ENCODE assay signal across 24 cellular contexts in the genomic region with DNA sequence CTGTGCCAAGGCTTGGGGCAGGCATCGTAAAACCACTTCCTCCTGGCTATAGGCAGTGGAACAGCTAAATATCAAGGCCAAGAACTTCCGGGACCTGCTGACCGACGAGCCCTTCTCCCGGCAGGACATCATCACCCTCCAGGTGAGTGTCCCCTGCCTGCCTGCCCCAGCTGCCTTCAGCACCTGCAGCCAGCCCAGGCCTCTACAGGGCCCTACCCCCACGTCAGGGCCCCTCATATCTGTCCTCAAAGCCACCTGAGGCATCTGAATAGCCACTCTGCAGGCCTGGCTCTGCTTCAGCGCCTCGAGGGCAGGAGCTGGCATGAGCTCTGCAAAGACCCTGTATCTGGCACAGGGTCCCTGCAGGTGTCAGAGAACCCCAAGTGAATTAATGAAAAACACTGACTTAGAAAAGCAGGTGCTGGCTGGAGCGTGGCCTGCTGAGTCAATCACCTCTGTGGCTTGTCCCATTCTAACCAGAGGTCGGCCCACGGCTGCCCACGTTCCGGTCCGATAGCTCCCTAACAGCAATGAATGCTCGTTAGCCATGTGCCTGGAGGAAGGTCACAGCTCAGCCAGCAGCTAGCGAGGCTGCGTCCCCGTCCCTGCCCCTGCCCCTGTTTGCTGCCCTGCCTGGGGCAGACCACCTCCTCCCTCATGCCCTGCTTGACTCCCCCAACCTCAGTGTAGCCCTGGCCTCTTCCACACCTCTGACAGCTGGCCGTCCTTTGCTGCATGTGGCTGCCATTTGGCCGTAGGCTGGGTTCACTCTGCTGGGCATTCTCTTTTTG. TPM values are rescaled to one million over a fixed set of nuclear protein-coding genes. Genes with fewer than 3 reads are reported as not detected.
DNase-seq lines count a peak whose midpoint lies in the region; ATAC-seq, FAIRE-seq and TF ChIP-seq lines count a peak whose summit lies in the region.
"Had no signal": no experiment of that assay in that cellular context is flagged by ENCODE, and none has a peak within 500 bp of the region (broad histone marks: within the 10 kb centered on the region; RNA-seq: fewer than 3 reads in every experiment).

No MANE protein-coding gene starts in this region.

- H4K20me1 ChIP-seq in BLaER1 treated with 17β-estradiol and CSF1 and Interleukin-3, amounts not matched to agents 10 nM and 100 nM = peaks cover 0 to 77% (median 20%) of the 10 kb centered on the region in 11 experiments; a peak in 15 of 22 replicates
- H4K20me1 ChIP-seq in HepG2 (ENCODE audit: insufficient read depth, low read length) = no peaks in the 10 kb centered on the region

- in situ Hi-C loops in HepG2 (cut with HindIII; ENCODE audit: extremely low pct_ligation_motif_present, low pct_unique_long_range_greater_than_20kb) = no loop called here

- peaks cover 16 to 47% (median 39%) of the 10 kb centered on the region in 10 experiments for H3K4me1 ChIP-seq in BLaER1 treated with 17β-estradiol and CSF1 and Interleukin-3, amounts not matched to agents 10 nM and 100 nM
- peaks cover 12% of the 10 kb centered on the region for H3K4me1 ChIP-seq in HepG2 (ENCODE audit: insufficient read depth, low read length)
- H3K4me1 ChIP-seq: ascending aorta, sigmoid colon, tibial artery had no signal

- no peak overlapping the region for H3K27ac Mint-ChIP-seq in chondrocyte (ENCODE audit: unreplicated experiment)
- H3K27ac Mint-ChIP-seq: activated naive CD4-positive, alpha-beta T cell treated with anti-CD3 and anti-CD28 coated beads for 36 hours; HFFc6; IgD-negative memory B cell had no signal

- no peaks in the 10 kb centered on the region for H3K4me1 Mint-ChIP-seq in chondrocyte (ENCODE audit: low read depth)
- H3K4me1 Mint-ChIP-seq: IgD-negative memory B cell had no signal

- peaks cover 4% of the 10 kb centered on the region for H3K36me3 Mint-ChIP-seq in chondrocyte (ENCODE audit: low read depth)
- H3K36me3 Mint-ChIP-seq: IgD-negative memory B cell had no signal

- H3K4me2 ChIP-seq in BLaER1 treated with 17β-estradiol and CSF1 and Interleukin-3, amounts not matched to agents 10 nM and 100 nM = peak overlapping the region; percentile 13 to 73 (median 54); a peak in 21 of 22 replicates
- no peak overlapping the region for H3K4me2 ChIP-seq in HepG2 (ENCODE audit: low read depth, low read length)

- TF ChIP-seq CTCF in VCaP (conservative IDR thresholded peaks at IDR 0.05) (no peak), HepG2 (CRISPR knock-in tag; IDR thresholded peaks at IDR 0.05) (no peak), chondrocyte (IDR thresholded peaks at IDR 0.05) (no peak)

- no peaks in the 10 kb centered on the region for H3K9me3 Mint-ChIP-seq in chondrocyte (ENCODE audit: low read depth)
- H3K9me3 Mint-ChIP-seq: activated naive CD4-positive, alpha-beta T cell treated with anti-CD3 and anti-CD28 coated beads for 36 hours; HFFc6; IgD-negative memory B cell; naive thymus-derived CD4-positive, alpha-beta T cell had no signal

- no peak for TF ChIP-seq POLR2A in HepG2 (IDR thresholded peaks at IDR 0.05; ENCODE audit: insufficient read depth in 1 of 2, low read depth in 2 of 2, low read length in 2 of 2)

- ATAC-seq in HepG2 = no peak
- ATAC-seq: naive thymus-derived CD4-positive, alpha-beta T cell had no signal

- no peak for TF ChIP-seq RAD21 in HepG2 (CRISPR knock-in tag; IDR thresholded peaks at IDR 0.05)

- no peak for FAIRE-seq in HepG2 (lab: Jason Lieb, UNC)
- FAIRE-seq: frontal cortex, keratinocyte had no signal

- H3K27ac ChIP-seq in BLaER1 treated with 17β-estradiol and CSF1 and Interleukin-3, amounts not matched to agents 10 nM and 100 nM = 0 out of 22 replicates have a peak overlapping the region, but pooled peaks of 2 of the 11 experiments have one; percentile 10 to 12
- peak overlapping the region; percentile 42; the same call in 1 of the 2 replicates for H3K27ac ChIP-seq in VCaP
- H3K27ac ChIP-seq in HepG2 (ENCODE audit: extremely low read length, insufficient read depth, low read length) = no peak overlapping the region
- H3K27ac ChIP-seq: ascending aorta, sigmoid colon, tibial artery had no signal

- TF ChIP-seq EP300 in HepG2 (IDR thresholded peaks at IDR 0.05; ENCODE audit: low read depth in 2 of 2, low read length in 2 of 2) = no peak
- TF ChIP-seq EP300 in HepG2 (CRISPR knock-in tag; IDR thresholded peaks at IDR 0.05; ENCODE audit: borderline replicate concordance) = no peak

- no peaks in the 10 kb centered on the region for H3K79me2 ChIP-seq in HepG2 (ENCODE audit: insufficient read depth, low read length)

- DNase-seq in kidney tubule cell (ENCODE audit: low spot score) (peak; percentile 62), HepG2 (ENCODE audit: low spot score) (no peak), cerebellum (ENCODE audit: low spot score) (no peak), chondrocyte (ENCODE audit: low spot score) (no peak)
- DNase-seq: activated naive CD4-positive, alpha-beta T cell treated with anti-CD3 and anti-CD28 coated beads for 36 hours; cerebellar nuclear complex; effector CD8-positive, alpha-beta T cell; HFFc6; mesendoderm; naive thymus-derived CD4-positive, alpha-beta T cell; NCI-H146; NCI-H526 treated with DMSO at 0.1 percent for 48 hours; sigmoid colon; stimulated activated naive CD4-positive, alpha-beta T cell; T-helper 9 cell; tibial artery had no signal

- H3K4me3 Mint-ChIP-seq in chondrocyte (ENCODE audit: unreplicated experiment) = no peak overlapping the region
- H3K4me3 Mint-ChIP-seq: activated naive CD4-positive, alpha-beta T cell treated with anti-CD3 and anti-CD28 coated beads for 36 hours; HFFc6; IgD-negative memory B cell; naive thymus-derived CD4-positive, alpha-beta T cell had no signal

- no peaks in the 10 kb centered on the region for H3K27me3 Mint-ChIP-seq in chondrocyte (ENCODE audit: low read depth)
- H3K27me3 Mint-ChIP-seq: IgD-negative memory B cell; naive thymus-derived CD4-positive, alpha-beta T cell had no signal

- intact Hi-C loops in HepG2 (cut with micrococcal nuclease; ENCODE audit: unreplicated experiment) = no loop called here

- H3K9me3 ChIP-seq in BLaER1 treated with 17β-estradiol and CSF1 and Interleukin-3, amounts not matched to agents 10 nM and 100 nM (replicated peaks in 1 of 11) = peaks cover 0 to 3% (median 0%) of the 10 kb centered on the region in 11 experiments; a peak in 1 of 22 replicates
- no peaks in the 10 kb centered on the region for H3K9me3 ChIP-seq in HepG2 (ENCODE audit: low read length)
- H3K9me3 ChIP-seq: ascending aorta, sigmoid colon, tibial artery had no signal

- H3K9ac ChIP-seq in BLaER1 treated with 17β-estradiol and CSF1 and Interleukin-3, amounts not matched to agents 10 nM and 100 nM = peak overlapping the region in 5 of 11 experiments; percentile 2 to 27 (median 14); a peak in 4 of 22 replicates
- H3K9ac ChIP-seq in HepG2 (ENCODE audit: insufficient read depth, low read depth, low read length) = no peak overlapping the region

- CTCF ChIA-PET in HepG2 (lab: Yijun Ruan, JAX; ENCODE audit: low intra/inter-chr PET ratio, low total read pairs) = no interaction called here

- H3K36me3 ChIP-seq in BLaER1 treated with 17β-estradiol and CSF1 and Interleukin-3, amounts not matched to agents 10 nM and 100 nM = peaks cover 64 to 97% (median 75%) of the 10 kb centered on the region in 11 experiments
- peaks cover 24 to 63% of the 10 kb centered on the region in 2 experiments; a peak in 4 of 5 replicates for H3K36me3 ChIP-seq in HepG2 (replicated peaks in 1 of 2; ENCODE audit: control insufficient read depth in 1 of 2, insufficient read depth in 2 of 2, low read length in 2 of 2)

- no peak overlapping the region for H2AFZ ChIP-seq in HepG2 (ENCODE audit: low read length)

- no TSS peak for BruUV-seq in HepG2 (replicated peaks; lab: Mats Ljungman, UMichigan)

- H3K27me3 ChIP-seq in BLaER1 treated with 17β-estradiol and CSF1 and Interleukin-3, amounts not matched to agents 10 nM and 100 nM = no peaks in the 10 kb centered on the region
- no peaks in the 10 kb centered on the region; a peak in 1 of 5 replicates for H3K27me3 ChIP-seq in HepG2 (ENCODE audit: control insufficient read depth in 1 of 2, insufficient read depth in 2 of 2, low read length in 2 of 2)
- H3K27me3 ChIP-seq: ascending aorta, sigmoid colon, tibial artery had no signal

- no peak overlapping the region for H3K4me3 ChIP-seq in BLaER1 treated with 17β-estradiol and CSF1 and Interleukin-3, amounts not matched to agents 10 nM and 100 nM
- no peak overlapping the region for H3K4me3 ChIP-seq in HepG2 (replicated peaks in 1 of 3; ENCODE audit: insufficient read depth in 1 of 3, low read depth in 2 of 3, low read length in 3 of 3)
- H3K4me3 ChIP-seq: ascending aorta, sigmoid colon, tibial artery had no signal

- WGBS in HepG2 (ENCODE audit: low lambda C conversion rate) = 100% methylated on average over 11 of the region's 20 CpGs

- POLR2A ChIA-PET in HepG2 (lab: Yijun Ruan, JAX) = no interaction called here

RNA-seq across cellular contexts. Expression of gene PPIL2, which starts 16.8 kb away (rescaled TPM):
- 31.6 and 31.9 TPM in 2 replicates for total RNA-seq in HepG2 (2016; rRNA removed; fragmentation: Illumina TruSeq; extraction: Trizol)
- total RNA-seq in HepG2 (2016; cell fraction: cytosol; rRNA removed; fragmentation: Illumina TruSeq; extraction: Trizol; ENCODE audit: low read depth) = 9.2 and 10.5 TPM in 2 replicates
- 23.6 and 33.0 TPM in 2 replicates for total RNA-seq in HepG2 (2016; cell fraction: insoluble cytoplasmic fraction; rRNA removed; fragmentation: Illumina TruSeq; extraction: Trizol)
- total RNA-seq in HepG2 (2016; cell fraction: membrane; rRNA removed; fragmentation: Illumina TruSeq; extraction: Trizol) = 9.1 and 9.4 TPM in 2 replicates
- 42.7 and 45.7 TPM in 2 replicates for total RNA-seq in HepG2 (2016; cell fraction: nucleus; rRNA removed; fragmentation: Illumina TruSeq; extraction: Trizol)
- 56.1 and 59.4 TPM in 2 replicates for polyA plus RNA-seq in HepG2 (2011; rRNA removed)
- 22.8 and 28.5 TPM in 2 replicates for polyA plus RNA-seq in HepG2 (2011; cell fraction: cytosol; rRNA removed)
- 197 and 240 TPM in 2 replicates for polyA plus RNA-seq in HepG2 (2011; cell fraction: nucleus; rRNA removed)
- polyA plus RNA-seq in HepG2 (2012) = 26.0 and 29.4 TPM in 2 replicates
- 2.5 and 3.3 TPM in 2 replicates for polyA plus RNA-seq in HepG2 (2016; cell fraction: cytosol; fragmentation: Illumina TruSeq; extraction: Trizol; ENCODE audit: low read depth)
- 30.7 and 39.2 TPM in 2 replicates for polyA plus RNA-seq in HepG2 (2016; cell fraction: insoluble cytoplasmic fraction; fragmentation: Illumina TruSeq; extraction: Trizol; ENCODE audit: low read depth)
- polyA plus RNA-seq in HepG2 (2016; cell fraction: membrane; fragmentation: Illumina TruSeq; extraction: Trizol; ENCODE audit: low read depth) = 6.2 and 7.6 TPM in 2 replicates
- 66.3 and 80.1 TPM in 2 replicates for polyA plus RNA-seq in HepG2 (2016; cell fraction: nucleus; fragmentation: Illumina TruSeq; extraction: Trizol; ENCODE audit: insufficient read depth, low read depth)
- 22.5 and 39.0 TPM in 2 replicates for polyA minus RNA-seq in HepG2 (2011; rRNA and poly(A)+ RNA removed; ENCODE audit: low replicate concordance)
- polyA minus RNA-seq in HepG2 (2011; cell fraction: cytosol; rRNA and poly(A)+ RNA removed) = 15.4 and 16.6 TPM in 2 replicates
- 108 and 114 TPM in 2 replicates for polyA minus RNA-seq in HepG2 (2011; cell fraction: nucleus; rRNA and poly(A)+ RNA removed)
- total RNA-seq in cerebellum = 32.3 TPM
- 36.0 to 46.6 TPM (median 36.8 TPM) in 3 replicates for total RNA-seq in chondrocyte

RNA-seq across cellular contexts. Expression of gene SDF2L1, which starts 40.5 kb away (rescaled TPM):
- 39.7 and 57.4 TPM in 2 replicates for total RNA-seq in HepG2 (2016; rRNA removed; fragmentation: Illumina TruSeq; extraction: Trizol)
- 33.2 and 40.3 TPM in 2 replicates for total RNA-seq in HepG2 (2016; cell fraction: cytosol; rRNA removed; fragmentation: Illumina TruSeq; extraction: Trizol; ENCODE audit: low read depth)
- 40.0 and 62.7 TPM in 2 replicates for total RNA-seq in HepG2 (2016; cell fraction: insoluble cytoplasmic fraction; rRNA removed; fragmentation: Illumina TruSeq; extraction: Trizol)
- total RNA-seq in HepG2 (2016; cell fraction: membrane; rRNA removed; fragmentation: Illumina TruSeq; extraction: Trizol) = 45.7 and 54.6 TPM in 2 replicates
- total RNA-seq in HepG2 (2016; cell fraction: nucleus; rRNA removed; fragmentation: Illumina TruSeq; extraction: Trizol) = 34.2 and 40.4 TPM in 2 replicates
- polyA plus RNA-seq in HepG2 (2011; rRNA removed) = 16.6 and 18.0 TPM in 2 replicates
- polyA plus RNA-seq in HepG2 (2011; cell fraction: cytosol; rRNA removed) = 15.2 and 26.9 TPM in 2 replicates
- 10.9 and 11.0 TPM in 2 replicates for polyA plus RNA-seq in HepG2 (2011; cell fraction: nucleus; rRNA removed)
- polyA plus RNA-seq in HepG2 (2012) = 13.3 and 21.0 TPM in 2 replicates
- 42.3 and 50.0 TPM in 2 replicates for polyA plus RNA-seq in HepG2 (2016; cell fraction: cytosol; fragmentation: Illumina TruSeq; extraction: Trizol; ENCODE audit: low read depth)
- polyA plus RNA-seq in HepG2 (2016; cell fraction: insoluble cytoplasmic fraction; fragmentation: Illumina TruSeq; extraction: Trizol; ENCODE audit: low read depth) = 46.2 TPM in 2 replicates
- polyA plus RNA-seq in HepG2 (2016; cell fraction: membrane; fragmentation: Illumina TruSeq; extraction: Trizol; ENCODE audit: low read depth) = 43.9 and 48.5 TPM in 2 replicates
- polyA plus RNA-seq in HepG2 (2016; cell fraction: nucleus; fragmentation: Illumina TruSeq; extraction: Trizol; ENCODE audit: insufficient read depth, low read depth) = 73.9 and 89.3 TPM in 2 replicates
- 24.5 and 32.2 TPM in 2 replicates for polyA minus RNA-seq in HepG2 (2011; rRNA and poly(A)+ RNA removed; ENCODE audit: low replicate concordance)
- 8.3 and 14.1 TPM in 2 replicates for polyA minus RNA-seq in HepG2 (2011; cell fraction: cytosol; rRNA and poly(A)+ RNA removed)
- 2.6 and 5.5 TPM in 2 replicates for polyA minus RNA-seq in HepG2 (2011; cell fraction: nucleus; rRNA and poly(A)+ RNA removed)
- total RNA-seq in cerebellum = 5.0 TPM
- 21.2 to 28.4 TPM (median 26.0 TPM) in 3 replicates for total RNA-seq in chondrocyte

RNA-seq across cellular contexts. Expression of gene CCDC116, which starts 50.0 kb away (rescaled TPM):
- total RNA-seq in HepG2 (2016; rRNA removed; fragmentation: Illumina TruSeq; extraction: Trizol) = 0.33 TPM in 1 of 2 replicates, not detected in the other
- total RNA-seq in HepG2 (2016; cell fraction: cytosol; rRNA removed; fragmentation: Illumina TruSeq; extraction: Trizol; ENCODE audit: low read depth) = 0.09 TPM in 1 of 2 replicates, not detected in the other
- 0.13 and 0.15 TPM in 2 replicates for total RNA-seq in HepG2 (2016; cell fraction: insoluble cytoplasmic fraction; rRNA removed; fragmentation: Illumina TruSeq; extraction: Trizol)
- total RNA-seq in HepG2 (2016; cell fraction: membrane; rRNA removed; fragmentation: Illumina TruSeq; extraction: Trizol) = 0.28 TPM in 1 of 2 replicates, not detected in the other
- 0.19 and 0.28 TPM in 2 replicates for total RNA-seq in HepG2 (2016; cell fraction: nucleus; rRNA removed; fragmentation: Illumina TruSeq; extraction: Trizol)
- 0.05 and 0.15 TPM in 2 replicates for polyA plus RNA-seq in HepG2 (2011; rRNA removed)
- polyA plus RNA-seq in HepG2 (2011; cell fraction: cytosol; rRNA removed) = 0.04 and 0.13 TPM in 2 replicates
- polyA plus RNA-seq in HepG2 (2011; cell fraction: nucleus; rRNA removed) = 0.78 and 0.79 TPM in 2 replicates
- 0.05 and 0.15 TPM in 2 replicates for polyA plus RNA-seq in HepG2 (2012)
- polyA plus RNA-seq in HepG2 (2016; cell fraction: cytosol; fragmentation: Illumina TruSeq; extraction: Trizol; ENCODE audit: low read depth) = 0.05 and 0.07 TPM in 2 replicates
- polyA plus RNA-seq in HepG2 (2016; cell fraction: insoluble cytoplasmic fraction; fragmentation: Illumina TruSeq; extraction: Trizol; ENCODE audit: low read depth) = 0.17 TPM in 1 of 2 replicates, not detected in the other
- 0.16 TPM in 1 of 2 replicates, not detected in the other for polyA plus RNA-seq in HepG2 (2016; cell fraction: membrane; fragmentation: Illumina TruSeq; extraction: Trizol; ENCODE audit: low read depth)
- polyA plus RNA-seq in HepG2 (2016; cell fraction: nucleus; fragmentation: Illumina TruSeq; extraction: Trizol; ENCODE audit: insufficient read depth, low read depth) = 0.64 and 0.97 TPM in 2 replicates
- 0.07 and 0.12 TPM in 2 replicates for polyA minus RNA-seq in HepG2 (2011; rRNA and poly(A)+ RNA removed; ENCODE audit: low replicate concordance)
- polyA minus RNA-seq in HepG2 (2011; cell fraction: cytosol; rRNA and poly(A)+ RNA removed) = not detected in 2 replicates
- 0.39 and 0.50 TPM in 2 replicates for polyA minus RNA-seq in HepG2 (2011; cell fraction: nucleus; rRNA and poly(A)+ RNA removed)
- total RNA-seq in cerebellum = 0.45 TPM
- total RNA-seq in chondrocyte = 0.44 to 0.85 TPM (median 0.47 TPM) in 3 replicates
- total RNA-seq: ascending aorta, esophagus mucosa, frontal cortex, G401 had no signal
- polyA plus RNA-seq: naive thymus-derived CD4-positive, alpha-beta T cell had no signal

RNA-seq across cellular contexts. Expression of gene YDJC, which starts 52.8 kb away (rescaled TPM):
- total RNA-seq in HepG2 (2016; rRNA removed; fragmentation: Illumina TruSeq; extraction: Trizol) = 27.0 and 32.0 TPM in 2 replicates
- 18.2 and 18.6 TPM in 2 replicates for total RNA-seq in HepG2 (2016; cell fraction: cytosol; rRNA removed; fragmentation: Illumina TruSeq; extraction: Trizol; ENCODE audit: low read depth)
- total RNA-seq in HepG2 (2016; cell fraction: insoluble cytoplasmic fraction; rRNA removed; fragmentation: Illumina TruSeq; extraction: Trizol) = 28.2 and 30.6 TPM in 2 replicates
- total RNA-seq in HepG2 (2016; cell fraction: membrane; rRNA removed; fragmentation: Illumina TruSeq; extraction: Trizol) = 30.4 and 39.2 TPM in 2 replicates
- total RNA-seq in HepG2 (2016; cell fraction: nucleus; rRNA removed; fragmentation: Illumina TruSeq; extraction: Trizol) = 14.3 and 16.0 TPM in 2 replicates
- polyA plus RNA-seq in HepG2 (2011; rRNA removed) = 15.3 and 19.9 TPM in 2 replicates
- polyA plus RNA-seq in HepG2 (2011; cell fraction: cytosol; rRNA removed) = 15.7 and 30.3 TPM in 2 replicates
- 42.4 and 43.1 TPM in 2 replicates for polyA plus RNA-seq in HepG2 (2011; cell fraction: nucleus; rRNA removed)
- polyA plus RNA-seq in HepG2 (2012) = 10.8 and 14.7 TPM in 2 replicates
- 20.1 and 25.1 TPM in 2 replicates for polyA plus RNA-seq in HepG2 (2016; cell fraction: cytosol; fragmentation: Illumina TruSeq; extraction: Trizol; ENCODE audit: low read depth)
- polyA plus RNA-seq in HepG2 (2016; cell fraction: insoluble cytoplasmic fraction; fragmentation: Illumina TruSeq; extraction: Trizol; ENCODE audit: low read depth) = 30.6 and 33.5 TPM in 2 replicates
- polyA plus RNA-seq in HepG2 (2016; cell fraction: membrane; fragmentation: Illumina TruSeq; extraction: Trizol; ENCODE audit: low read depth) = 32.1 and 32.9 TPM in 2 replicates
- 31.4 and 34.1 TPM in 2 replicates for polyA plus RNA-seq in HepG2 (2016; cell fraction: nucleus; fragmentation: Illumina TruSeq; extraction: Trizol; ENCODE audit: insufficient read depth, low read depth)
- 24.6 and 29.4 TPM in 2 replicates for polyA minus RNA-seq in HepG2 (2011; rRNA and poly(A)+ RNA removed; ENCODE audit: low replicate concordance)
- polyA minus RNA-seq in HepG2 (2011; cell fraction: cytosol; rRNA and poly(A)+ RNA removed) = 8.5 and 10.8 TPM in 2 replicates
- polyA minus RNA-seq in HepG2 (2011; cell fraction: nucleus; rRNA and poly(A)+ RNA removed) = 11.7 and 13.1 TPM in 2 replicates
- total RNA-seq in cerebellum = 4.2 TPM
- 13.3 to 14.6 TPM (median 14.6 TPM) in 3 replicates for total RNA-seq in chondrocyte

RNA-seq across cellular contexts. Expression of gene YPEL1, which starts 53.0 kb away (rescaled TPM):
- total RNA-seq in HepG2 (2016; rRNA removed; fragmentation: Illumina TruSeq; extraction: Trizol) (0.21 and 0.33 TPM in 2 replicates), cerebellum (38.7 TPM), chondrocyte (2.6 to 6.0 TPM (median 5.4 TPM) in 3 replicates)
- 0.97 and 1.2 TPM in 2 replicates for total RNA-seq in HepG2 (2016; cell fraction: cytosol; rRNA removed; fragmentation: Illumina TruSeq; extraction: Trizol; ENCODE audit: low read depth)
- total RNA-seq in HepG2 (2016; cell fraction: insoluble cytoplasmic fraction; rRNA removed; fragmentation: Illumina TruSeq; extraction: Trizol) = 0.16 and 0.22 TPM in 2 replicates
- 0.77 and 1.3 TPM in 2 replicates for total RNA-seq in HepG2 (2016; cell fraction: membrane; rRNA removed; fragmentation: Illumina TruSeq; extraction: Trizol)
- total RNA-seq in HepG2 (2016; cell fraction: nucleus; rRNA removed; fragmentation: Illumina TruSeq; extraction: Trizol) = 0.12 and 0.13 TPM in 2 replicates
- polyA plus RNA-seq in HepG2 (2011; rRNA removed) = 1.9 and 2.5 TPM in 2 replicates
- 0.96 and 1.0 TPM in 2 replicates for polyA plus RNA-seq in HepG2 (2011; cell fraction: cytosol; rRNA removed)
- polyA plus RNA-seq in HepG2 (2011; cell fraction: nucleus; rRNA removed) = 1.5 and 1.6 TPM in 2 replicates
- polyA plus RNA-seq in HepG2 (2012) = 0.58 and 1.1 TPM in 2 replicates
- polyA plus RNA-seq in HepG2 (2016; cell fraction: cytosol; fragmentation: Illumina TruSeq; extraction: Trizol; ENCODE audit: low read depth) = 0.79 and 1.7 TPM in 2 replicates
- polyA plus RNA-seq in HepG2 (2016; cell fraction: insoluble cytoplasmic fraction; fragmentation: Illumina TruSeq; extraction: Trizol; ENCODE audit: low read depth) = 0.34 and 0.50 TPM in 2 replicates
- 1.0 and 1.3 TPM in 2 replicates for polyA plus RNA-seq in HepG2 (2016; cell fraction: membrane; fragmentation: Illumina TruSeq; extraction: Trizol; ENCODE audit: low read depth)
- polyA plus RNA-seq in HepG2 (2016; cell fraction: nucleus; fragmentation: Illumina TruSeq; extraction: Trizol; ENCODE audit: insufficient read depth, low read depth) = 0.42 and 0.67 TPM in 2 replicates
- 0.72 and 0.86 TPM in 2 replicates for polyA minus RNA-seq in HepG2 (2011; rRNA and poly(A)+ RNA removed; ENCODE audit: low replicate concordance)
- polyA minus RNA-seq in HepG2 (2011; cell fraction: cytosol; rRNA and poly(A)+ RNA removed) = 0.69 and 0.70 TPM in 2 replicates
- 0.77 and 1.6 TPM in 2 replicates for polyA minus RNA-seq in HepG2 (2011; cell fraction: nucleus; rRNA and poly(A)+ RNA removed)
